Comparison of ENCODE assay signal across 1 cellular context in the genomic region with DNA sequence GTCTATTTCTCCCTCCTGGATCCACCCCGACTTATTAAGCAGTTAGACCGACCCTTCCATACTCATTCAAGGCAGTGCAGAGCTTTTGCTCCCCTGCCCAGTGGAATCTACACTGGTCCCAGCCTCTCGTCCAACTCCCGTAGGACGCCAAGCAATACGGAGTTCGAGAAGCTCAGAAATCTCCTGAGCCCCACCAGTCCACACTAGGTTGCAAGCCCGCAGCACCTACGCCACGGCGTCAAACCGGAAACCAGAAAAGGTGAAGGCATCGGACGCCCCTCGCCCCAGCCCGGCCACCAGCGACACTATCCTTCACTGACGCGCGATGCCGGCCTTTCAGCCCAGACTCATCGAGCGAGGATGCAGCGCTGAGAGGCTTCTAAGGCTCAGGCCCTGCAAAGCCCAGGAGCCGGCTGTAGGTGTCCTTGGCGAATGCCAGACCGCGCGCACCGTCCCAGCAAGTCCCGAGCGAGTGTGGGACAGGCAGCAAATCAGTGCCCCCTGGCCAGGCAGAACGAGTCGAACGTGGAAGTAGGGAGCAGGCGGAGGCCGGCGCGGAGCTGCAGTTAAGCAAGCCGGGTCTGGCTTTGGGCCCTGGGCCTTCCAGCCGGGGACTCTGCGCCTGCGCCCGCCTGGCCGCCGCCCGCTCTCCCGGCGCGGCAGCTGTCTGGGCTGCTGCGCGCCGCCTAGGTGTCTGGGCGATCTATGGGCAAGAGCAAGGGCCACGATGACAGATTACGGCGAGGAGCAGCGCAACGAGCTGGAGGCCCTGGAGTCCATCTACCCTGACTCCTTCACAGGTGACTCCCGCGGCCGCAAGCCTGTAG.
TF ChIP-seq lines count a peak whose summit lies in the region.

Gene RWDD1, plus strand, starts transcription at position 649 of the 827 bp plus-strand sequence. Its CDS starts 79 bp downstream, at position 728.

TF ChIP-seq in HEK293, 187 proteins besides CTCF, POLR2A, EP300 and RAD21 (continued from another document and continues in another):
- TF ChIP-seq AEBP2 (tag by site-specific recombination; IDR thresholded peaks at IDR 0.05; ENCODE audit: borderline replicate concordance): no peak
- TF ChIP-seq ZNF335 (tag by site-specific recombination; conservative IDR thresholded peaks at IDR 0.05): peak; percentile 100
- no peak for TF ChIP-seq ZNF146 (tag by site-specific recombination; IDR thresholded peaks at IDR 0.05)
- TF ChIP-seq ZNF366 (tag by site-specific recombination; conservative IDR thresholded peaks at IDR 0.05): peak; percentile 25; the same call in 1 of the 2 replicates
- no peak for TF ChIP-seq ZNF473 (tag by site-specific recombination; IDR thresholded peaks at IDR 0.05)
- TF ChIP-seq IKZF3 (tag by site-specific recombination; IDR thresholded peaks at IDR 0.05): no peak
- peak; percentile 88 for TF ChIP-seq ZNF394 (tag by site-specific recombination; IDR thresholded peaks at IDR 0.05; ENCODE audit: borderline replicate concordance)
- no peak for TF ChIP-seq RBAK (tag by site-specific recombination; IDR thresholded peaks at IDR 0.05)
- TF ChIP-seq ZNF558 (tag by site-specific recombination; IDR thresholded peaks at IDR 0.05): peak; percentile 54; the same call in 1 of the 2 replicates
- peak; percentile 80 for TF ChIP-seq ZSCAN30 (tag by site-specific recombination; IDR thresholded peaks at IDR 0.05)
- peak; percentile 63 for TF ChIP-seq ZBTB11 (tag by site-specific recombination; conservative IDR thresholded peaks at IDR 0.05; ENCODE audit: low read depth)
- TF ChIP-seq, protein P1, sequence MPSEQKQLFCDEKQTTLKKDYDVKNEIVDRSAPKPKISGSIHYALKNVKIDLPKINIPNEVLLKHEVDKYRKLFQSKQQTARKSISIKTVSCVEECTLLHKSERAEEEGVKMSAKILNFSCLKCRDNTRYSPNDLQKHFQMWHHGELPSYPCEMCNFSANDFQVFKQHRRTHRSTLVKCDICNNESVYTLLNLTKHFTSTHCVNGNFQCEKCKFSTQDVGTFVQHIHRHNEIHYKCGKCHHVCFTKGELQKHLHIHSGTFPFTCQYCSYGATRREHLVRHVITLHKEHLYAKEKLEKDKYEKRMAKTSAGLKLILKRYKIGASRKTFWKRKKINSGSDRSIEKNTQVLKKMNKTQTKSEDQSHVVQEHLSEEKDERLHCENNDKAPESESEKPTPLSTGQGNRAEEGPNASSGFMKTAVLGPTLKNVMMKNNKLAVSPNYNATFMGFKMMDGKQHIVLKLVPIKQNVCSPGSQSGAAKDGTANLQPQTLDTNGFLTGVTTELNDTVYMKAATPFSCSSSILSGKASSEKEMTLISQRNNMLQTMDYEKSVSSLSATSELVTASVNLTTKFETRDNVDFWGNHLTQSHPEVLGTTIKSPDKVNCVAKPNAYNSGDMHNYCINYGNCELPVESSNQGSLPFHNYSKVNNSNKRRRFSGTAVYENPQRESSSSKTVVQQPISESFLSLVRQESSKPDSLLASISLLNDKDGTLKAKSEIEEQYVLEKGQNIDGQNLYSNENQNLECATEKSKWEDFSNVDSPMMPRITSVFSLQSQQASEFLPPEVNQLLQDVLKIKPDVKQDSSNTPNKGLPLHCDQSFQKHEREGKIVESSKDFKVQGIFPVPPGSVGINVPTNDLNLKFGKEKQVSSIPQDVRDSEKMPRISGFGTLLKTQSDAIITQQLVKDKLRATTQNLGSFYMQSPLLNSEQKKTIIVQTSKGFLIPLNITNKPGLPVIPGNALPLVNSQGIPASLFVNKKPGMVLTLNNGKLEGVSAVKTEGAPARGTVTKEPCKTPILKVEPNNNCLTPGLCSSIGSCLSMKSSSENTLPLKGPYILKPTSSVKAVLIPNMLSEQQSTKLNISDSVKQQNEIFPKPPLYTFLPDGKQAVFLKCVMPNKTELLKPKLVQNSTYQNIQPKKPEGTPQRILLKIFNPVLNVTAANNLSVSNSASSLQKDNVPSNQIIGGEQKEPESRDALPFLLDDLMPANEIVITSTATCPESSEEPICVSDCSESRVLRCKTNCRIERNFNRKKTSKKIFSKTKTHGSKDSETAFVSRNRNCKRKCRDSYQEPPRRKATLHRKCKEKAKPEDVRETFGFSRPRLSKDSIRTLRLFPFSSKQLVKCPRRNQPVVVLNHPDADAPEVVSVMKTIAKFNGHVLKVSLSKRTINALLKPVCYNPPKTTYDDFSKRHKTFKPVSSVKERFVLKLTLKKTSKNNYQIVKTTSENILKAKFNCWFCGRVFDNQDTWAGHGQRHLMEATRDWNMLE (tag by site-specific recombination; conservative IDR thresholded peaks at IDR 0.05; ENCODE audit: low read depth): peak; percentile 98
- TF ChIP-seq YY1 (tag by site-specific recombination; IDR thresholded peaks at IDR 0.05): peak; percentile 84; the same call in 1 of the 2 replicates
- TF ChIP-seq ZNF843 (tag by site-specific recombination; IDR thresholded peaks at IDR 0.05): peak; percentile 83
- no peak for TF ChIP-seq HOXD13 (CRISPR knock-in tag; IDR thresholded peaks at IDR 0.05; ENCODE audit: borderline replicate concordance)
- peak; percentile 80; the same call in 1 of the 2 replicates for TF ChIP-seq ZNF391 (tag by site-specific recombination; IDR thresholded peaks at IDR 0.05; ENCODE audit: borderline replicate concordance, low read depth)
- peak; percentile 98 for TF ChIP-seq ZNF501 (tag by site-specific recombination; IDR thresholded peaks at IDR 0.05)
- no peak for TF ChIP-seq MEIS1 (CRISPR knock-in tag; IDR thresholded peaks at IDR 0.05; ENCODE audit: borderline replicate concordance)
- 0 out of 2 replicates have a peak, but pooled peaks have one; percentile 14 for TF ChIP-seq KLF1 (tag by site-specific recombination; IDR thresholded peaks at IDR 0.05)
- TF ChIP-seq MYNN (tag by site-specific recombination; IDR thresholded peaks at IDR 0.05; ENCODE audit: borderline replicate concordance): no peak
- peak; percentile 97 for TF ChIP-seq ZNF600 (tag by site-specific recombination; IDR thresholded peaks at IDR 0.05)
- TF ChIP-seq ZBTB26 (tag by site-specific recombination; optimal IDR thresholded peaks at IDR 0.05): peak; percentile 92
- peak; percentile 77 for TF ChIP-seq ZNF610 (tag by site-specific recombination; IDR thresholded peaks at IDR 0.05; ENCODE audit: borderline replicate concordance)
- TF ChIP-seq ZNF19 (tag by site-specific recombination; IDR thresholded peaks at IDR 0.05; ENCODE audit: low read depth): no peak
- no peak for TF ChIP-seq ZNF658 (tag by site-specific recombination; IDR thresholded peaks at IDR 0.05)
- TF ChIP-seq HOXC10 (CRISPR knock-in tag; IDR thresholded peaks at IDR 0.05): peak; percentile 60; the same call in 1 of the 2 replicates
- TF ChIP-seq SETDB1 (IDR thresholded peaks at IDR 0.05; ENCODE audit: insufficient read length, low read length): peak; percentile 75
- peak; percentile 97 for TF ChIP-seq TRIM28 (IDR thresholded peaks at IDR 0.05; ENCODE audit: borderline replicate concordance, low read length)
- TF ChIP-seq, protein P2, sequence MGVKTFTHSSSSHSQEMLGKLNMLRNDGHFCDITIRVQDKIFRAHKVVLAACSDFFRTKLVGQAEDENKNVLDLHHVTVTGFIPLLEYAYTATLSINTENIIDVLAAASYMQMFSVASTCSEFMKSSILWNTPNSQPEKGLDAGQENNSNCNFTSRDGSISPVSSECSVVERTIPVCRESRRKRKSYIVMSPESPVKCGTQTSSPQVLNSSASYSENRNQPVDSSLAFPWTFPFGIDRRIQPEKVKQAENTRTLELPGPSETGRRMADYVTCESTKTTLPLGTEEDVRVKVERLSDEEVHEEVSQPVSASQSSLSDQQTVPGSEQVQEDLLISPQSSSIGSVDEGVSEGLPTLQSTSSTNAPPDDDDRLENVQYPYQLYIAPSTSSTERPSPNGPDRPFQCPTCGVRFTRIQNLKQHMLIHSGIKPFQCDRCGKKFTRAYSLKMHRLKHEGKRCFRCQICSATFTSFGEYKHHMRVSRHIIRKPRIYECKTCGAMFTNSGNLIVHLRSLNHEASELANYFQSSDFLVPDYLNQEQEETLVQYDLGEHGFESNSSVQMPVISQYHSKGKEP (tag by site-specific recombination; IDR thresholded peaks at IDR 0.05): peak; percentile 86
- TF ChIP-seq, protein P3, sequence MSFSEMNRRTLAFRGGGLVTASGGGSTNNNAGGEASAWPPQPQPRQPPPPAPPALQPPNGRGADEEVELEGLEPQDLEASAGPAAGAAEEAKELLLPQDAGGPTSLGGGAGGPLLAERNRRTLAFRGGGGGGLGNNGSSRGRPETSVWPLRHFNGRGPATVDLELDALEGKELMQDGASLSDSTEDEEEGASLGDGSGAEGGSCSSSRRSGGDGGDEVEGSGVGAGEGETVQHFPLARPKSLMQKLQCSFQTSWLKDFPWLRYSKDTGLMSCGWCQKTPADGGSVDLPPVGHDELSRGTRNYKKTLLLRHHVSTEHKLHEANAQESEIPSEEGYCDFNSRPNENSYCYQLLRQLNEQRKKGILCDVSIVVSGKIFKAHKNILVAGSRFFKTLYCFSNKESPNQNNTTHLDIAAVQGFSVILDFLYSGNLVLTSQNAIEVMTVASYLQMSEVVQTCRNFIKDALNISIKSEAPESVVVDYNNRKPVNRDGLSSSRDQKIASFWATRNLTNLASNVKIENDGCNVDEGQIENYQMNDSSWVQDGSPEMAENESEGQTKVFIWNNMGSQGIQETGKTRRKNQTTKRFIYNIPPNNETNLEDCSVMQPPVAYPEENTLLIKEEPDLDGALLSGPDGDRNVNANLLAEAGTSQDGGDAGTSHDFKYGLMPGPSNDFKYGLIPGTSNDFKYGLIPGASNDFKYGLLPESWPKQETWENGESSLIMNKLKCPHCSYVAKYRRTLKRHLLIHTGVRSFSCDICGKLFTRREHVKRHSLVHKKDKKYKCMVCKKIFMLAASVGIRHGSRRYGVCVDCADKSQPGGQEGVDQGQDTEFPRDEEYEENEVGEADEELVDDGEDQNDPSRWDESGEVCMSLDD (tag by site-specific recombination; IDR thresholded peaks at IDR 0.05): no peak
- peak; percentile 76 for TF ChIP-seq SP3 (tag by site-specific recombination; IDR thresholded peaks at IDR 0.05)
- no peak for TF ChIP-seq ZNF221 (tag by site-specific recombination; IDR thresholded peaks at IDR 0.05; ENCODE audit: borderline replicate concordance)
- TF ChIP-seq KLF8 (tag by site-specific recombination; IDR thresholded peaks at IDR 0.05): peak; percentile 86
- TF ChIP-seq, protein P4, sequence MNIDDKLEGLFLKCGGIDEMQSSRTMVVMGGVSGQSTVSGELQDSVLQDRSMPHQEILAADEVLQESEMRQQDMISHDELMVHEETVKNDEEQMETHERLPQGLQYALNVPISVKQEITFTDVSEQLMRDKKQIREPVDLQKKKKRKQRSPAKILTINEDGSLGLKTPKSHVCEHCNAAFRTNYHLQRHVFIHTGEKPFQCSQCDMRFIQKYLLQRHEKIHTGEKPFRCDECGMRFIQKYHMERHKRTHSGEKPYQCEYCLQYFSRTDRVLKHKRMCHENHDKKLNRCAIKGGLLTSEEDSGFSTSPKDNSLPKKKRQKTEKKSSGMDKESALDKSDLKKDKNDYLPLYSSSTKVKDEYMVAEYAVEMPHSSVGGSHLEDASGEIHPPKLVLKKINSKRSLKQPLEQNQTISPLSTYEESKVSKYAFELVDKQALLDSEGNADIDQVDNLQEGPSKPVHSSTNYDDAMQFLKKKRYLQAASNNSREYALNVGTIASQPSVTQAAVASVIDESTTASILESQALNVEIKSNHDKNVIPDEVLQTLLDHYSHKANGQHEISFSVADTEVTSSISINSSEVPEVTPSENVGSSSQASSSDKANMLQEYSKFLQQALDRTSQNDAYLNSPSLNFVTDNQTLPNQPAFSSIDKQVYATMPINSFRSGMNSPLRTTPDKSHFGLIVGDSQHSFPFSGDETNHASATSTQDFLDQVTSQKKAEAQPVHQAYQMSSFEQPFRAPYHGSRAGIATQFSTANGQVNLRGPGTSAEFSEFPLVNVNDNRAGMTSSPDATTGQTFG (tag by site-specific recombination; IDR thresholded peaks at IDR 0.05; ENCODE audit: borderline replicate concordance): no peak; the same call in 1 of the 2 replicates
- no peak for TF ChIP-seq ZNF341 (tag by site-specific recombination; IDR thresholded peaks at IDR 0.05; ENCODE audit: low read depth)
- TF ChIP-seq ZNF707 (tag by site-specific recombination; IDR thresholded peaks at IDR 0.05): no peak
- no peak for TF ChIP-seq ZNF670 (tag by site-specific recombination; IDR thresholded peaks at IDR 0.05; ENCODE audit: low read depth)
- TF ChIP-seq ZNF48 (tag by site-specific recombination; IDR thresholded peaks at IDR 0.05): no peak
- peak; percentile 29; the same call in 1 of the 2 replicates for TF ChIP-seq TCF7L2 (IDR thresholded peaks at IDR 0.05; ENCODE audit: borderline replicate concordance, low read depth, low read length)
